18 cellular contexts compared by ENCODE assay signal in the genomic region with DNA sequence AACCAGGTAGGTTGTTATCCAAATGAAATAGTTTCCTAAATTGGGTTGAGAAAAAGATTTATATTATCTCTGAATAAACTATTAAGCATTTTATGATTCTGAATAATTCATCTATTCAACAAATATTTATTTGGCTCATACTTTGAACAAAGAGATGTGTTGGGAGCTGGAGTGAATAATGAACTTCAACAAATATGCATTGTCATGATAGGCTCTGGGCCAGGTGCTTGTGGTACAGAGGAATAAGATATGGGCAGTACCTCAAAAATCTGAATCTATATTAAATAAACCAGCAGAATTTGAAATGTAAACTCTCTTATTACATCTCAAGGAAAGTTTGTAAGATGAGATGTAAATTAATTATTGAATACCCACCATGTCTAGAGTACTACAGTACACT.
"Had no signal": no experiment of that assay in that cellular context is flagged by ENCODE, and none has a peak within 500 bp of the region (broad histone marks: within the 10 kb centered on the region; RNA-seq: fewer than 3 reads in every experiment).

No MANE protein-coding gene starts in this region.

- FAIRE-seq: frontal cortex, kidney, TTC549 had no signal

- H3K9me3 ChIP-seq: adrenal gland, left ventricle myocardium inferior, psoas muscle, thoracic aorta, upper lobe of right lung had no signal

- ATAC-seq: activated naive CD4-positive, alpha-beta T cell treated with anti-CD3 and anti-CD28 coated beads, Interleukin-2, amount 50 U/mL, for 72 hours; psoas muscle; right cardiac atrium; stimulated activated naive B cell treated with anti-CD40 and anti-IgM and Interleukin-4, amounts not matched to agents 10 μg/mL and 1 μg/mL and 100 μg/mL, for 72 hours; upper lobe of right lung had no signal

- H3K27me3 ChIP-seq: adrenal gland, upper lobe of right lung had no signal

- DNase-seq: activated CD4-positive, alpha-beta memory T cell treated with anti-CD3 and anti-CD28 coated beads for 36 hours; activated gamma-delta T cell treated with Interleukin-2 at 50 U/mL for 16 hours; activated T-cell treated with anti-CD3 and anti-CD28 coated beads for 4 hours; adrenal gland; head of caudate nucleus; kidney; left ventricle myocardium inferior; naive B cell; psoas muscle; right cardiac atrium; stimulated activated CD4-positive, alpha-beta T cell treated with anti-CD3 and anti-CD28 coated beads, Interleukin-4, amount 100 ng/mL, for 4 hours; stimulated activated naive B cell treated with anti-CD40 and anti-IgM and Interleukin-4, amounts not matched to agents 10 μg/mL and 1 μg/mL and 100 μg/mL, for 72 hours; upper lobe of right lung had no signal

- H3K4me3 ChIP-seq: adrenal gland, left ventricle myocardium inferior, psoas muscle, thoracic aorta, upper lobe of right lung had no signal

- H3K4me1 ChIP-seq: psoas muscle, upper lobe of right lung had no signal

- H3K36me3 ChIP-seq: adrenal gland, left ventricle myocardium inferior, thoracic aorta, upper lobe of right lung had no signal

- H3K27ac ChIP-seq: adrenal gland, epithelial cell of prostate, left ventricle myocardium inferior, psoas muscle, upper lobe of right lung had no signal
